ENCODE assay signal across 15 cellular contexts in genomic region chr12:11753151-11753501, GRCh38.
DNase-seq lines count a peak whose midpoint lies in the region; ATAC-seq and TF ChIP-seq lines count a peak whose summit lies in the region.
"Had no signal": no experiment of that assay in that cellular context is flagged by ENCODE, and none has a peak within 500 bp of the region (broad histone marks: within the 10 kb centered on the region; RNA-seq: fewer than 3 reads in every experiment).

No MANE protein-coding gene starts in this region.

- TF ChIP-seq CTCF in chondrocyte (IDR thresholded peaks at IDR 0.05) = no peak
- no peak for TF ChIP-seq CTCF in stomach (IDR thresholded peaks at IDR 0.05)
- TF ChIP-seq CTCF in RWPE1 (conservative IDR thresholded peaks at IDR 0.05; ENCODE audit: low read depth) = no peak
- TF ChIP-seq CTCF in glutamatergic neuron (IDR thresholded peaks at IDR 0.05; ENCODE audit: partially characterized antibody, unreplicated experiment) = no peak

- H3K4me3 ChIP-seq in stomach = no peak overlapping the region
- H3K4me3 ChIP-seq: HAP-1, psoas muscle had no signal

- no peaks in the 10 kb centered on the region for H3K9me3 Mint-ChIP-seq in chondrocyte (ENCODE audit: low read depth)
- peaks cover 1% of the 10 kb centered on the region for H3K9me3 Mint-ChIP-seq in glutamatergic neuron (ENCODE audit: unreplicated experiment)
- H3K9me3 Mint-ChIP-seq: activated CD8-positive, alpha-beta T cell treated with anti-CD3 and anti-CD28 coated beads for 36 hours had no signal

- POLR2A ChIA-PET in RWPE1 (lab: Yijun Ruan, JAX; ENCODE audit: low non-redundant PET) = no interaction called here

- H3K27ac Mint-ChIP-seq in chondrocyte (ENCODE audit: unreplicated experiment) (peak overlapping the region; percentile 91), glutamatergic neuron (ENCODE audit: unreplicated experiment) (no peak overlapping the region)
- H3K27ac Mint-ChIP-seq: activated CD8-positive, alpha-beta T cell treated with anti-CD3 and anti-CD28 coated beads for 36 hours had no signal

- WGBS in stomach, 5 donors = 30 to 69% (median 37%) methylated on average over 2 of the region's 2 CpGs

- H3K27me3 Mint-ChIP-seq in chondrocyte (ENCODE audit: low read depth) (no peaks in the 10 kb centered on the region), glutamatergic neuron (ENCODE audit: unreplicated experiment) (no peaks in the 10 kb centered on the region)
- H3K27me3 Mint-ChIP-seq: activated CD8-positive, alpha-beta T cell treated with anti-CD3 and anti-CD28 coated beads for 36 hours had no signal

- peaks cover 2 to 63% (median 36%) of the 10 kb centered on the region in 4 donors for H3K4me1 ChIP-seq in stomach
- H3K4me1 ChIP-seq: HAP-1 had no signal

- H3K27me3 ChIP-seq in stomach = no peaks in the 10 kb centered on the region

- peak; percentile 41 for ATAC-seq in HG02678 (IDR thresholded peaks at IDR 0.05; ENCODE audit: unreplicated experiment)
- ATAC-seq in HG03095 (IDR thresholded peaks at IDR 0.05; ENCODE audit: unreplicated experiment) = no peak
- ATAC-seq: activated CD8-positive, alpha-beta T cell treated with anti-CD3 and anti-CD28 coated beads for 36 hours; psoas muscle had no signal

- no peak for TF ChIP-seq POLR2A in stomach (IDR thresholded peaks at IDR 0.05)

- CTCF ChIA-PET in RWPE1 (lab: Yijun Ruan, JAX) = no interaction called here

- no peak overlapping the region for H3K4me3 Mint-ChIP-seq in chondrocyte (ENCODE audit: unreplicated experiment)
- H3K4me3 Mint-ChIP-seq in glutamatergic neuron (ENCODE audit: unreplicated experiment) = no peak overlapping the region
- H3K4me3 Mint-ChIP-seq: activated CD8-positive, alpha-beta T cell treated with anti-CD3 and anti-CD28 coated beads for 36 hours had no signal

- peak; percentile 95 for DNase-seq in NCI-H2107 treated with DMSO at 0.1 percent for 48 hours (lab: John Stamatoyannopoulos, UW; ENCODE audit: unreplicated experiment)
- DNase-seq in chondrocyte (ENCODE audit: low spot score) = no peak
- DNase-seq in stomach = no peak
- no peak for DNase-seq in hypothalamus (lab: John Stamatoyannopoulos, UW)
- DNase-seq in RWPE1 (ENCODE audit: low spot score) = no peak
- DNase-seq in glutamatergic neuron = no peak
- DNase-seq: activated CD8-positive, alpha-beta T cell treated with anti-CD3 and anti-CD28 coated beads for 36 hours; amniotic stem cell; EL; NCI-H2171 treated with DMSO at 0.1 percent for 48 hours; psoas muscle; SK-N-SH had no signal

- H3K4me1 Mint-ChIP-seq in chondrocyte (ENCODE audit: low read depth) (peaks cover 60% of the 10 kb centered on the region), glutamatergic neuron (ENCODE audit: low read depth, unreplicated experiment) (peaks cover 5% of the 10 kb centered on the region)

- H3K27ac ChIP-seq in stomach (peak overlapping the region in 4 of 5 donors; percentile 47 to 88 (median 70)), RWPE1 (no peak overlapping the region)
- H3K27ac ChIP-seq: psoas muscle had no signal

- H3K36me3 Mint-ChIP-seq in chondrocyte (ENCODE audit: low read depth) (peaks cover 2% of the 10 kb centered on the region), glutamatergic neuron (ENCODE audit: unreplicated experiment) (no peaks in the 10 kb centered on the region)

- intact Hi-C loops in stomach (cut with DNase I; ENCODE audit: low total_unique reads) = no loop called here

- TF ChIP-seq EP300 in stomach (IDR thresholded peaks at IDR 0.05) = no peak

- peaks cover 0 to 43% (median 17%) of the 10 kb centered on the region in 4 donors for H3K36me3 ChIP-seq in stomach
- H3K36me3 ChIP-seq: HAP-1 had no signal

- no peaks in the 10 kb centered on the region for H3K9me3 ChIP-seq in stomach
- H3K9me3 ChIP-seq: HAP-1, psoas muscle, SK-N-SH had no signal
